Comparison of ENCODE assay signal across 1 cellular context in genomic region chr3:36774072-36774471, GRCh38.
TF ChIP-seq lines count a peak whose summit lies in the region.

No MANE protein-coding gene starts in this region.

TF ChIP-seq in GM23338, 12 proteins besides CTCF, POLR2A, EP300 and RAD21 (continued from another document):
- no peak for TF ChIP-seq REST (IDR thresholded peaks at IDR 0.05; ENCODE audit: unreplicated experiment)
- no peak for TF ChIP-seq EZH2phosphoT487 (IDR thresholded peaks at IDR 0.05; ENCODE audit: unreplicated experiment)
- no peak for TF ChIP-seq NANOG (IDR thresholded peaks at IDR 0.05; ENCODE audit: borderline replicate concordance)
- no peak for TF ChIP-seq POLR2AphosphoS5 (IDR thresholded peaks at IDR 0.05; ENCODE audit: low read depth)
- no peak for TF ChIP-seq JUNB (IDR thresholded peaks at IDR 0.05; ENCODE audit: unreplicated experiment)
- no peak for TF ChIP-seq ETS1 (IDR thresholded peaks at IDR 0.05)
